Comparison of ENCODE assay signal across 16 cellular contexts in the genomic region with DNA sequence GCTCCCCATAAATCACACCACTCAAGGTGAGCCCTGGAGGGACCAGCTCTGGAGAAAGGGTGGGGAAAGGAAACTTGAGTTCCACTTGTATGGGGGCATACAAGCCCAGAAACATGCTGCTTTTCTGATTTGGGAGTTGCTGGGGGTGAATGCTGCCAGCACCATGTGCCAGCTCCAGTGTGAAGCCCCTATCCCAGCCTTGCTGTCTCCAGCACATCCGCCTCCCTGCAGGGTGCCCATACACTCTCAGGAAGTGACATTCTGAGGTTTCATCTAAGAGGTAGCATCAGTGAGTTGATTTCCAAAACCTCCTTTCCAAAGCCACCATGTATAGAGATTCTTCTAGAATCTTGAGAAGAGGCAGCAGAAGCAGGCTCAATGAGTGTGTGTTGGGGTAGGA.
DNase-seq lines count a peak whose midpoint lies in the region; ATAC-seq and TF ChIP-seq lines count a peak whose summit lies in the region.
"Had no signal": no experiment of that assay in that cellular context is flagged by ENCODE, and none has a peak within 500 bp of the region (broad histone marks: within the 10 kb centered on the region; RNA-seq: fewer than 3 reads in every experiment).

No MANE protein-coding gene starts in this region.

- peak; percentile 18 for DNase-seq in GM23338 (ENCODE audit: low spot score)
- DNase-seq in NCI-H69 (lab: John Stamatoyannopoulos, UW) = peak; percentile 90
- peak; percentile 59 for DNase-seq in endodermal cell
- DNase-seq in natural killer cell = no peak
- DNase-seq in amygdala (lab: John Stamatoyannopoulos, UW) = no peak
- no peak for DNase-seq in activated CD4-positive, alpha-beta T cell treated with anti-CD3 and anti-CD28 coated beads, Interleukin-2, amount 50 U/mL, for 1 hour
- DNase-seq in erythroblast (lab: John Stamatoyannopoulos, UW) = no peak
- no peak for DNase-seq in progenitor cell of endocrine pancreas (ENCODE audit: low spot score, unreplicated experiment)
- DNase-seq: AML-193; Caco-2; CD4-positive, alpha-beta T cell; H7; HFFc6 had no signal

- H2AFZ ChIP-seq in GM23338 = no peak overlapping the region

- ATAC-seq in GM23338 = peak; percentile 35; the same call in 1 of the 3 replicates
- no peak for ATAC-seq in natural killer cell
- ATAC-seq: HCT116 had no signal

- H3K4me3 ChIP-seq in GM23338 = no peak overlapping the region
- H3K4me3 ChIP-seq in endodermal cell (ENCODE audit: low read length) = no peak overlapping the region

- H3K4me1 ChIP-seq in GM23338 (ENCODE audit: insufficient read depth) (0 out of 2 replicates have a peak, but pooled peaks cover 8% of the 10 kb centered on the region), endodermal cell (ENCODE audit: control insufficient read depth, insufficient read depth, low read length) (no peaks in the 10 kb centered on the region)
- H3K4me1 ChIP-seq: Caco-2 had no signal

- H3K27me3 Mint-ChIP-seq in GM23338 (ENCODE audit: insufficient read depth, low read depth, poor library complexity) = peaks cover 4% of the 10 kb centered on the region
- no peaks in the 10 kb centered on the region for H3K27me3 Mint-ChIP-seq in endodermal cell (ENCODE audit: insufficient read depth)
- no peaks in the 10 kb centered on the region for H3K27me3 Mint-ChIP-seq in natural killer cell (ENCODE audit: low read depth in 2 of 2)
- peaks cover 23% of the 10 kb centered on the region for H3K27me3 Mint-ChIP-seq in progenitor cell of endocrine pancreas
- H3K27me3 Mint-ChIP-seq: CD4-positive, alpha-beta T cell had no signal

- H3K27ac Mint-ChIP-seq in GM23338 = no peak overlapping the region
- H3K27ac Mint-ChIP-seq in endodermal cell = no peak overlapping the region
- peak overlapping the region; percentile 66 to 90 for H3K27ac Mint-ChIP-seq in natural killer cell
- no peak overlapping the region for H3K27ac Mint-ChIP-seq in progenitor cell of endocrine pancreas
- H3K27ac Mint-ChIP-seq: CD4-positive, alpha-beta T cell; HFFc6 had no signal

- TF ChIP-seq CTCF in GM23338 (conservative IDR thresholded peaks at IDR 0.05; ENCODE audit: low read depth in 2 of 2) (no peak), endodermal cell (conservative IDR thresholded peaks at IDR 0.05) (no peak), natural killer cell (IDR thresholded peaks at IDR 0.05) (no peak), progenitor cell of endocrine pancreas (IDR thresholded peaks at IDR 0.05; ENCODE audit: unreplicated experiment) (no peak)

- peaks cover 22% of the 10 kb centered on the region for H3K4me1 Mint-ChIP-seq in GM23338
- H3K4me1 Mint-ChIP-seq in endodermal cell = peaks cover 2% of the 10 kb centered on the region
- H3K4me1 Mint-ChIP-seq in natural killer cell = peaks cover 42 to 67% of the 10 kb centered on the region in 2 donors
- H3K4me1 Mint-ChIP-seq in progenitor cell of endocrine pancreas (ENCODE audit: low read depth) = no peaks in the 10 kb centered on the region

- H3K36me3 Mint-ChIP-seq in GM23338 (ENCODE audit: low read depth) = peaks cover 17% of the 10 kb centered on the region; the same call in 2 of the 3 replicates
- H3K36me3 Mint-ChIP-seq in endodermal cell (ENCODE audit: low read depth) = no peaks in the 10 kb centered on the region
- no peaks in the 10 kb centered on the region for H3K36me3 Mint-ChIP-seq in natural killer cell
- H3K36me3 Mint-ChIP-seq in progenitor cell of endocrine pancreas (ENCODE audit: insufficient read depth) = no peaks in the 10 kb centered on the region

- H3K9me2 ChIP-seq in GM23338 (ENCODE audit: insufficient read depth) = no peaks in the 10 kb centered on the region

- TF ChIP-seq POLR2A in erythroblast (IDR thresholded peaks at IDR 0.05; ENCODE audit: low read length) = no peak

- no peaks in the 10 kb centered on the region for H3K9me3 ChIP-seq in endodermal cell (ENCODE audit: control insufficient read depth, low read length)
- H3K9me3 ChIP-seq: Caco-2 had no signal

- H4K20me1 ChIP-seq in GM23338 (replicated peaks; ENCODE audit: insufficient read depth) = no peaks in the 10 kb centered on the region

- no peak overlapping the region for H3K4me2 ChIP-seq in GM23338

- no peak overlapping the region for H3K4me3 Mint-ChIP-seq in GM23338
- no peak overlapping the region for H3K4me3 Mint-ChIP-seq in endodermal cell
- H3K4me3 Mint-ChIP-seq in natural killer cell = no peak overlapping the region
- H3K4me3 Mint-ChIP-seq in progenitor cell of endocrine pancreas (ENCODE audit: low read depth) = no peak overlapping the region
- H3K4me3 Mint-ChIP-seq: CD4-positive, alpha-beta T cell; HFFc6 had no signal

- intact Hi-C loops in natural killer cell (cut with micrococcal nuclease) = no loop called here

- no peak overlapping the region for H3K9ac ChIP-seq in endodermal cell (ENCODE audit: extremely low read depth, low read length, poor library complexity, severe bottlenecking)

- H3K36me3 ChIP-seq in GM23338 (ENCODE audit: insufficient read depth) = no peaks in the 10 kb centered on the region
- no peaks in the 10 kb centered on the region for H3K36me3 ChIP-seq in endodermal cell (ENCODE audit: control insufficient read depth, insufficient read depth, low read length)

- H3K27ac ChIP-seq in GM23338 (ENCODE audit: low read depth) (no peak overlapping the region), endodermal cell (ENCODE audit: low read depth, low read length) (no peak overlapping the region)
- H3K27ac ChIP-seq: C4-2B, HL-60 had no signal

- no peaks in the 10 kb centered on the region for H3K79me2 ChIP-seq in GM23338 (replicated peaks; ENCODE audit: insufficient read depth)

- H3K9me3 Mint-ChIP-seq in GM23338 (peaks cover 17% of the 10 kb centered on the region), endodermal cell (no peaks in the 10 kb centered on the region), natural killer cell (no peaks in the 10 kb centered on the region), progenitor cell of endocrine pancreas (ENCODE audit: low read depth) (no peaks in the 10 kb centered on the region)
- H3K9me3 Mint-ChIP-seq: CD4-positive, alpha-beta T cell had no signal

- no peaks in the 10 kb centered on the region for H3F3A ChIP-seq in GM23338 (replicated peaks; ENCODE audit: low read depth)

- WGBS in endodermal cell (ENCODE audit: insufficient coverage in 1 of 2, insufficient read length in 1 of 2), 2 experiments = 100% methylated on average over 1 of the region's 1 CpG; no CpG with 5 or more reads in 1 of the 2 experiments

- H3K27me3 ChIP-seq in GM23338 (ENCODE audit: insufficient read depth) (no peaks in the 10 kb centered on the region), endodermal cell (ENCODE audit: control insufficient read depth, insufficient read depth, low read length, poor library complexity, severe bottlenecking) (no peaks in the 10 kb centered on the region)

TF ChIP-seq in GM23338, 12 proteins besides CTCF, POLR2A, EP300 and RAD21:
- TF ChIP-seq EZH2phosphoT487 (IDR thresholded peaks at IDR 0.05; ENCODE audit: unreplicated experiment) (no peak), CREB1 (CRISPR knock-in tag; IDR thresholded peaks at IDR 0.05; ENCODE audit: low read depth) (no peak)
TF ChIP-seq in GM23338: peak in this region for 0.

Comparison
In these comparisons a context has a peak if more than half of its experiments do, and no peak if none do; other contexts are left out.
1. DNase-seq: peak in GM23338 (single experiment), NCI-H69 (single experiment) and endodermal cell (single experiment); none in natural killer cell (single experiment), amygdala (0 of 56), activated CD4-positive, alpha-beta T cell treated with anti-CD3 and anti-CD28 coated beads, Interleukin-2, amount 50 U/mL, for 1 hour (single experiment), erythroblast (0 of 2) and progenitor cell of endocrine pancreas (single experiment).
2. H3K27ac Mint-ChIP-seq: peak in natural killer cell (2 of 2); none in GM23338 (single experiment), endodermal cell (single experiment) and progenitor cell of endocrine pancreas (single experiment).